ENCODE assay signal across 1 cellular context in the genomic region with DNA sequence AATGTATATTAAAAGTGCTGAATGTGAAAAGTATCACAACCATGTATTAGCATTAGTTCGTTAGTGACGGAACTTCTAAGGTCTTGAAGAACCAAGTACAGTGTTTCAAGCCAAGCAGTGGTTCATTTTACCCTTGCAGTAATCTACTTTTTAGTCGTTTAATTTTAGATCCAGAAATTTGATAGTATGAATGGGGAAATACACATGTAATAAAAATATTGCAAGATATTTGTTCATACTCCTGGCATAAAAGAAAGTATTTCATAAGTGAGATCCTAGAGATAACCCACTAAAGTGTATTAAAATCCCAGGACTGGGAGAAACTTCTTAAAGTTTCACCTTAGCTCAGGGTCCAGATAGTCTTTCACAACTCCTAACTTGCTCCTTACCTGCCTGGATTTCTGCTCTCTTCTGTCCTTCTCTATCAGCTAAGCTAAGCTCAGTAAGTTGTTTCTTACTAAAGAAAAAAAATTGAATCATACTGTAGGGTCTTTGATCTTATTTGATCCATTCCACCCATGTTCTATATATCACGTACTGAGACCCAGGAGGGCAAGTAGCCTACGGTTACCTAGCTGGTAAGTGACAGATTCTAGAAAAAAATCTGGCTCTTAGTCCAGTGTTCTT.
TF ChIP-seq lines count a peak whose summit lies in the region.

No MANE protein-coding gene starts in this region.

TF ChIP-seq in IMR-90, 13 proteins besides CTCF, POLR2A, EP300 and RAD21:
- TF ChIP-seq SMC3 (IDR thresholded peaks at IDR 0.05; ENCODE audit: low read depth, low read length) (no peak), MAFK (IDR thresholded peaks at IDR 0.05; ENCODE audit: low read depth, low read length) (no peak), RCOR1 (IDR thresholded peaks at IDR 0.05; ENCODE audit: insufficient replicate concordance, low read length) (no peak), MXI1 (IDR thresholded peaks at IDR 0.05; ENCODE audit: borderline replicate concordance, low read depth, low read length) (no peak), CEBPB (IDR thresholded peaks at IDR 0.05; ENCODE audit: low read depth, low read length) (no peak), FOS (IDR thresholded peaks at IDR 0.05; ENCODE audit: low read depth, low read length) (no peak), CHD1 (IDR thresholded peaks at IDR 0.05; ENCODE audit: low read depth, low read length) (no peak)
- TF ChIP-seq, protein P1, sequence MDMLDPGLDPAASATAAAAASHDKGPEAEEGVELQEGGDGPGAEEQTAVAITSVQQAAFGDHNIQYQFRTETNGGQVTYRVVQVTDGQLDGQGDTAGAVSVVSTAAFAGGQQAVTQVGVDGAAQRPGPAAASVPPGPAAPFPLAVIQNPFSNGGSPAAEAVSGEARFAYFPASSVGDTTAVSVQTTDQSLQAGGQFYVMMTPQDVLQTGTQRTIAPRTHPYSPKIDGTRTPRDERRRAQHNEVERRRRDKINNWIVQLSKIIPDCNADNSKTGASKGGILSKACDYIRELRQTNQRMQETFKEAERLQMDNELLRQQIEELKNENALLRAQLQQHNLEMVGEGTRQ (IDR thresholded peaks at IDR 0.05; ENCODE audit: low read depth, low read length) = no peak
- TF ChIP-seq, protein P2, sequence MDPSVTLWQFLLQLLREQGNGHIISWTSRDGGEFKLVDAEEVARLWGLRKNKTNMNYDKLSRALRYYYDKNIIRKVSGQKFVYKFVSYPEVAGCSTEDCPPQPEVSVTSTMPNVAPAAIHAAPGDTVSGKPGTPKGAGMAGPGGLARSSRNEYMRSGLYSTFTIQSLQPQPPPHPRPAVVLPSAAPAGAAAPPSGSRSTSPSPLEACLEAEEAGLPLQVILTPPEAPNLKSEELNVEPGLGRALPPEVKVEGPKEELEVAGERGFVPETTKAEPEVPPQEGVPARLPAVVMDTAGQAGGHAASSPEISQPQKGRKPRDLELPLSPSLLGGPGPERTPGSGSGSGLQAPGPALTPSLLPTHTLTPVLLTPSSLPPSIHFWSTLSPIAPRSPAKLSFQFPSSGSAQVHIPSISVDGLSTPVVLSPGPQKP (IDR thresholded peaks at IDR 0.05; ENCODE audit: borderline replicate concordance, low read depth, low read length) = no peak
